In the genomic region with DNA sequence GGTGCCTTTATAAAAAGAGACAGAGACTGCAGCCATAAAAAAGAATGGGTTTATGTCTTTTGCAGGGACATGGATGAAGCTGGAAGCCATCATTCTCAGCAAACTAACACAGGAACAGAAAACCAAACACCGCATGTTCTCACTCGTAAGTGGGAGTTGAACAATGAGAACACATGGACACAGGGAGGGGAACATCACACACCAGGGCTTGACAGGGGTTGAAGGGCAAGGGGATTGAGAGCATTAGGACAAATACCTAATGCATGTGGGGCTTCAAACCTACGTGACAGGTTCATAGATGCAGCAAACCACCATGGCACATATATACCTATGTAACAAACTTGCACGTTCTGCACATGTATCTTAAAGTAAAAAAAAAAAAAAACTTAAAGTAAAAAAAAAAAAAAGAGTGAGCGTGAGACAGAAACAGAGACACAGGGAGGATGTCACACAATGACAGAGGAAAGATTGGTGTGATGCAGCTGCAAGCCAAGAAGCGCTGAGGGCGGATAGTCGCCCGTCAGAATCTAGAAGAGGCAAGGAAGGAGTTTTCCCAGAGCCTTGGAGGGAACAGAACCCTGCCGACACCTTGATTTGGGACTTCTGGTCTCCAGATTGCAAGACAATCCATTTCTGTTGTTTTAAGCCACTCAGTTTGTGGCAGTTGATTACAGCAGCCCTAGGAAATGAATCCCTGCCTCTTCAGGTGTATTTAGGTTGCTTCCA, we compare ENCODE assay signal across 23 cellular contexts. TPM values are rescaled to one million over a fixed set of nuclear protein-coding genes. Genes with fewer than 3 reads are reported as not detected.
DNase-seq lines count a peak whose midpoint lies in the region; ATAC-seq, FAIRE-seq and TF ChIP-seq lines count a peak whose summit lies in the region.
"Had no signal": no experiment of that assay in that cellular context is flagged by ENCODE, and none has a peak within 500 bp of the region (broad histone marks: within the 10 kb centered on the region; RNA-seq: fewer than 3 reads in every experiment).

No MANE protein-coding gene starts in this region.

- H3K36me3 ChIP-seq in RWPE2 (ENCODE audit: low read depth) = peaks cover 16% of the 10 kb centered on the region
- H3K36me3 ChIP-seq: cardiac muscle cell, pancreas, uterus, WERI-Rb-1 had no signal

- TF ChIP-seq POLR2A in GM12891 (IDR thresholded peaks at IDR 0.05; ENCODE audit: low read depth, low read length) = no peak

- DNase-seq in activated naive CD4-positive, alpha-beta T cell treated with anti-CD3 and anti-CD28 coated beads, Interleukin-2, amount 50 U/mL, for 16 hours = no peak
- DNase-seq in RWPE2 (ENCODE audit: low spot score) (peak; percentile 15), iPS-NIHi7 (ENCODE audit: extremely low spot score) (no peak), GM12891 (ENCODE audit: insufficient read length, low spot score) (no peak)
- peak in 1 of 2 donors; percentile 46 for DNase-seq in central memory CD8-positive, alpha-beta T cell (ENCODE audit: low spot score in 2 of 2)
- DNase-seq in stimulated activated effector memory CD8-positive, alpha-beta T cell treated with anti-CD3 and anti-CD28 coated beads, Interleukin-12 subunit alpha, Interleukin-12 subunit beta, amount 100 ng/mL, for 72 hours (ENCODE audit: low spot score in 2 of 2) = no peak
- DNase-seq: amniotic stem cell; effector CD4-positive, alpha-beta T cell; glutamatergic neuron; KG1; NCI-H1048; NCI-H2081; NCI-H446 treated with DMSO at 0.1 percent for 48 hours; pancreas; SHP77; stimulated activated CD4-positive, alpha-beta T cell treated with anti-CD3 and anti-CD28 coated beads, Interleukin-2, amount 100 ng/mL, for 24 hours had no signal

- H3K27me3 Mint-ChIP-seq in activated naive CD4-positive, alpha-beta T cell treated with anti-CD3 and anti-CD28 coated beads, Interleukin-2, amount 50 U/mL, for 24 hours = no peaks in the 10 kb centered on the region
- no peaks in the 10 kb centered on the region for H3K27me3 Mint-ChIP-seq in central memory CD8-positive, alpha-beta T cell
- H3K27me3 Mint-ChIP-seq: T-cell had no signal

- peak overlapping the region; percentile 30 for H3K4me3 Mint-ChIP-seq in activated naive CD4-positive, alpha-beta T cell treated with anti-CD3 and anti-CD28 coated beads, Interleukin-2, amount 50 U/mL, for 24 hours
- peak overlapping the region; percentile 56 for H3K4me3 Mint-ChIP-seq in central memory CD8-positive, alpha-beta T cell
- peak overlapping the region; percentile 46 for H3K4me3 Mint-ChIP-seq in stimulated activated effector memory CD8-positive, alpha-beta T cell treated with anti-CD3 and anti-CD28 coated beads, Interleukin-12 subunit alpha, Interleukin-12 subunit beta, amount 100 ng/mL, for 72 hours

- no peak for FAIRE-seq in GM12891 (lab: Jason Lieb, UNC)
- FAIRE-seq: pancreas had no signal

- H3K36me3 Mint-ChIP-seq in activated naive CD4-positive, alpha-beta T cell treated with anti-CD3 and anti-CD28 coated beads, Interleukin-2, amount 50 U/mL, for 24 hours = peaks cover 12% of the 10 kb centered on the region
- H3K36me3 Mint-ChIP-seq in central memory CD8-positive, alpha-beta T cell (ENCODE audit: insufficient read depth) = peaks cover 17% of the 10 kb centered on the region
- H3K36me3 Mint-ChIP-seq in stimulated activated effector memory CD8-positive, alpha-beta T cell treated with anti-CD3 and anti-CD28 coated beads, Interleukin-12 subunit alpha, Interleukin-12 subunit beta, amount 100 ng/mL, for 72 hours = peaks cover 17% of the 10 kb centered on the region

- TF ChIP-seq CTCF in RWPE2 (IDR thresholded peaks at IDR 0.05; ENCODE audit: poor library complexity, severe bottlenecking) = no peak

- H3K27me3 ChIP-seq in RWPE2 (ENCODE audit: insufficient read depth, poor library complexity, severe bottlenecking) = no peaks in the 10 kb centered on the region
- H3K27me3 ChIP-seq: cardiac muscle cell, pancreas, uterus had no signal

- no peak for ATAC-seq in RWPE2 (ENCODE audit: low read depth)
- peak; percentile 52 for ATAC-seq in central memory CD8-positive, alpha-beta T cell (replicated peaks; ENCODE audit: extremely low read depth, poor library complexity, severe bottlenecking)
- no peak for ATAC-seq in stimulated activated effector memory CD8-positive, alpha-beta T cell treated with anti-CD3 and anti-CD28 coated beads, Interleukin-12 subunit alpha, Interleukin-12 subunit beta, amount 100 ng/mL, for 72 hours
- ATAC-seq in HG03442 (IDR thresholded peaks at IDR 0.05; ENCODE audit: unreplicated experiment) = no peak
- ATAC-seq: pancreas had no signal

- H3K9me3 Mint-ChIP-seq in activated naive CD4-positive, alpha-beta T cell treated with anti-CD3 and anti-CD28 coated beads, Interleukin-2, amount 50 U/mL, for 24 hours = peaks cover 8% of the 10 kb centered on the region
- no peaks in the 10 kb centered on the region for H3K9me3 Mint-ChIP-seq in central memory CD8-positive, alpha-beta T cell
- peaks cover 6% of the 10 kb centered on the region for H3K9me3 Mint-ChIP-seq in stimulated activated effector memory CD8-positive, alpha-beta T cell treated with anti-CD3 and anti-CD28 coated beads, Interleukin-12 subunit alpha, Interleukin-12 subunit beta, amount 100 ng/mL, for 72 hours

- H3K27ac Mint-ChIP-seq in activated naive CD4-positive, alpha-beta T cell treated with anti-CD3 and anti-CD28 coated beads, Interleukin-2, amount 50 U/mL, for 24 hours = peak overlapping the region; percentile 38
- H3K27ac Mint-ChIP-seq in central memory CD8-positive, alpha-beta T cell (ENCODE audit: low read depth) = peak overlapping the region; percentile 94
- H3K27ac Mint-ChIP-seq in stimulated activated effector memory CD8-positive, alpha-beta T cell treated with anti-CD3 and anti-CD28 coated beads, Interleukin-12 subunit alpha, Interleukin-12 subunit beta, amount 100 ng/mL, for 72 hours = no peak overlapping the region

- H3K27ac ChIP-seq in RWPE2 (ENCODE audit: poor library complexity, severe bottlenecking) = peak overlapping the region; percentile 100
- H3K27ac ChIP-seq: cardiac muscle cell, pancreas, uterus, WERI-Rb-1 had no signal

- peaks cover 5% of the 10 kb centered on the region for H3K9me3 ChIP-seq in RWPE2 (ENCODE audit: severe bottlenecking)
- H3K9me3 ChIP-seq: pancreas, uterus had no signal

- peaks cover 53% of the 10 kb centered on the region for H3K4me1 Mint-ChIP-seq in activated naive CD4-positive, alpha-beta T cell treated with anti-CD3 and anti-CD28 coated beads, Interleukin-2, amount 50 U/mL, for 24 hours
- H3K4me1 Mint-ChIP-seq in central memory CD8-positive, alpha-beta T cell = peaks cover 47% of the 10 kb centered on the region
- H3K4me1 Mint-ChIP-seq in stimulated activated effector memory CD8-positive, alpha-beta T cell treated with anti-CD3 and anti-CD28 coated beads, Interleukin-12 subunit alpha, Interleukin-12 subunit beta, amount 100 ng/mL, for 72 hours = peaks cover 56% of the 10 kb centered on the region

- peaks cover 31% of the 10 kb centered on the region for H3K4me1 ChIP-seq in RWPE2 (ENCODE audit: insufficient read depth, poor library complexity, severe bottlenecking)
- H3K4me1 ChIP-seq: pancreas had no signal

- H3K4me3 ChIP-seq in RWPE2 (ENCODE audit: severe bottlenecking) = no peak overlapping the region
- H3K4me3 ChIP-seq: cardiac muscle cell, pancreas, uterus had no signal

TF ChIP-seq in GM12891, 5 proteins besides CTCF, POLR2A, EP300 and RAD21:
- TF ChIP-seq POLR2AphosphoS5 (IDR thresholded peaks at IDR 0.05; ENCODE audit: low read depth, low read length) = no peak
- no peak for TF ChIP-seq SPI1 (IDR thresholded peaks at IDR 0.05; ENCODE audit: low read depth, low read length)
- TF ChIP-seq TAF1 (IDR thresholded peaks at IDR 0.05; ENCODE audit: low read depth, low read length) = no peak
- no peak for TF ChIP-seq PAX5 (IDR thresholded peaks at IDR 0.05; ENCODE audit: insufficient read depth, low read length, severe bottlenecking)
- no peak for TF ChIP-seq POU2F2 (IDR thresholded peaks at IDR 0.05; ENCODE audit: low read depth, low read length)

RNA-seq across cellular contexts. Expression of a gene that starts 27.4 kb away (rescaled TPM):
- polyA plus RNA-seq in GM12891 (2012; ENCODE audit: low read depth, missing spikeins) = 0.22 TPM
- polyA plus RNA-seq: cardiac muscle cell, liver, pancreas had no signal

RNA-seq across cellular contexts. Expression of a gene that starts 36.4 kb away (rescaled TPM):
- polyA plus RNA-seq in GM12891 (2012; ENCODE audit: low read depth, missing spikeins) = 156 TPM
- polyA plus RNA-seq: cardiac muscle cell had no signal
